In the genomic region with DNA sequence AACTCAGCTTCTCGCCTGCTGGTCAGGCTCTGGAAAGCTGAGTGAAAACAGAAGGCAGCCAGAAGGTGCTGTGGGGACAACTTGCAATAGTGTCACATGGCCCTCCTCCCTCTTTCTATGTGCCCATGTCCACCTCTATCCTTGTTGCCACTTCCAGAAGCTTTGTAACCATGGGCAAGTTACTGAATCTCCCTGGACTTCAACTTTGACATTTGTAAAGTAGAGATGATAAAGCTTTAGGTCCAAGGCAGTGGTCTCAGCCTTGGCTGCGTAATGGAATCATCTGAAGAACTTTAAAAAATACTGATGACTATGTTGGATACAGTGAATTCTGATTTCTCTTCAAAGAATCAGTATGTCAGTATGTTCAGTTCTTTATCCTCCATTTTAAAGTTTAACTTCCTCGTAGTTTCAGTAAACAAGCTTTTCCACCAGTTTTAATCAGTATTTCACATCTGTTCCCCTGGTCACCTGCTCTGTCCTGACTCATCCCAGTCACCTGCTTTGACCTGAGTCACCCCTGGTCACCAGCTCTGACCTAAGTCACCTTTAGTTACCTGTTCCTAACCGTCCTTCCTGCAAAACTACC, we compare ENCODE assay signal across 1 cellular context.
A peak's percentile ranks its signal among the peaks of the same experiment; 100 is the strongest.
TF ChIP-seq lines count a peak whose summit lies in the region.

No MANE protein-coding gene starts in this region.

TF ChIP-seq in K562, 482 proteins besides CTCF, POLR2A, EP300 and RAD21 (continued from another document and continues in another):
- TF ChIP-seq THAP7 (CRISPR knock-in tag; IDR thresholded peaks at IDR 0.05) (no peak), ZNF140 (CRISPR knock-in tag; IDR thresholded peaks at IDR 0.05) (no peak), ZNF23 (CRISPR knock-in tag; IDR thresholded peaks at IDR 0.05) (no peak), TSHZ1 (CRISPR knock-in tag; IDR thresholded peaks at IDR 0.05) (no peak), E2F8 (IDR thresholded peaks at IDR 0.05; ENCODE audit: low read depth, partially characterized antibody) (no peak), ZNF324 (CRISPR knock-in tag; IDR thresholded peaks at IDR 0.05) (no peak), TCF7 (IDR thresholded peaks at IDR 0.05; ENCODE audit: borderline replicate concordance) (no peak), BDP1 (IDR thresholded peaks at IDR 0.05; ENCODE audit: insufficient read depth, insufficient read length) (no peak), FUS (optimal IDR thresholded peaks at IDR 0.05; ENCODE audit: low read depth, low read length) (no peak), CBX5 (IDR thresholded peaks at IDR 0.05; ENCODE audit: borderline replicate concordance, low read depth) (no peak), TBP (optimal IDR thresholded peaks at IDR 0.05; ENCODE audit: low read depth, low read length) (no peak), MTF1 (CRISPR knock-in tag; IDR thresholded peaks at IDR 0.05; ENCODE audit: borderline replicate concordance) (no peak), PBX2 (CRISPR knock-in tag; IDR thresholded peaks at IDR 0.05; ENCODE audit: low read depth) (no peak), PBX2 (tag; conservative IDR thresholded peaks at IDR 0.05; ENCODE audit: low read depth) (no peak), RNF2 (IDR thresholded peaks at IDR 0.05) (no peak), MAFG (tag; conservative IDR thresholded peaks at IDR 0.05) (peak; percentile 45; the same call in 1 of the 2 replicates), ELF1 (tag; IDR thresholded peaks at IDR 0.05) (no peak; the same call in 1 of the 2 replicates), ZNF175 (CRISPR knock-in tag; IDR thresholded peaks at IDR 0.05; ENCODE audit: low read depth) (0 out of 2 replicates have a peak, but pooled peaks have one; percentile 71), ZNF444 (CRISPR knock-in tag; IDR thresholded peaks at IDR 0.05) (no peak), KDM4B (IDR thresholded peaks at IDR 0.05; ENCODE audit: borderline replicate concordance in 2 of 2, low read depth in 1 of 2) (no peak), KDM2B (CRISPR knock-in tag; IDR thresholded peaks at IDR 0.05) (no peak), ERF (CRISPR knock-in tag; IDR thresholded peaks at IDR 0.05) (no peak), CBFA2T3 (IDR thresholded peaks at IDR 0.05) (peak; percentile 53; the same call in 1 of the 2 replicates), SMARCB1 (IDR thresholded peaks at IDR 0.05; ENCODE audit: insufficient read length, low read depth) (no peak), CBX3 (IDR thresholded peaks at IDR 0.05; ENCODE audit: borderline replicate concordance in 1 of 2, low read length in 2 of 2) (no peak), NELFE (IDR thresholded peaks at IDR 0.05; ENCODE audit: insufficient read depth, insufficient read length) (no peak), NUFIP1 (IDR thresholded peaks at IDR 0.05; ENCODE audit: partially characterized antibody) (no peak), SUPT5H (IDR thresholded peaks at IDR 0.05) (no peak), MBD2 (IDR thresholded peaks at IDR 0.05; ENCODE audit: borderline replicate concordance, low read depth) (no peak)
- TF ChIP-seq, protein P1, sequence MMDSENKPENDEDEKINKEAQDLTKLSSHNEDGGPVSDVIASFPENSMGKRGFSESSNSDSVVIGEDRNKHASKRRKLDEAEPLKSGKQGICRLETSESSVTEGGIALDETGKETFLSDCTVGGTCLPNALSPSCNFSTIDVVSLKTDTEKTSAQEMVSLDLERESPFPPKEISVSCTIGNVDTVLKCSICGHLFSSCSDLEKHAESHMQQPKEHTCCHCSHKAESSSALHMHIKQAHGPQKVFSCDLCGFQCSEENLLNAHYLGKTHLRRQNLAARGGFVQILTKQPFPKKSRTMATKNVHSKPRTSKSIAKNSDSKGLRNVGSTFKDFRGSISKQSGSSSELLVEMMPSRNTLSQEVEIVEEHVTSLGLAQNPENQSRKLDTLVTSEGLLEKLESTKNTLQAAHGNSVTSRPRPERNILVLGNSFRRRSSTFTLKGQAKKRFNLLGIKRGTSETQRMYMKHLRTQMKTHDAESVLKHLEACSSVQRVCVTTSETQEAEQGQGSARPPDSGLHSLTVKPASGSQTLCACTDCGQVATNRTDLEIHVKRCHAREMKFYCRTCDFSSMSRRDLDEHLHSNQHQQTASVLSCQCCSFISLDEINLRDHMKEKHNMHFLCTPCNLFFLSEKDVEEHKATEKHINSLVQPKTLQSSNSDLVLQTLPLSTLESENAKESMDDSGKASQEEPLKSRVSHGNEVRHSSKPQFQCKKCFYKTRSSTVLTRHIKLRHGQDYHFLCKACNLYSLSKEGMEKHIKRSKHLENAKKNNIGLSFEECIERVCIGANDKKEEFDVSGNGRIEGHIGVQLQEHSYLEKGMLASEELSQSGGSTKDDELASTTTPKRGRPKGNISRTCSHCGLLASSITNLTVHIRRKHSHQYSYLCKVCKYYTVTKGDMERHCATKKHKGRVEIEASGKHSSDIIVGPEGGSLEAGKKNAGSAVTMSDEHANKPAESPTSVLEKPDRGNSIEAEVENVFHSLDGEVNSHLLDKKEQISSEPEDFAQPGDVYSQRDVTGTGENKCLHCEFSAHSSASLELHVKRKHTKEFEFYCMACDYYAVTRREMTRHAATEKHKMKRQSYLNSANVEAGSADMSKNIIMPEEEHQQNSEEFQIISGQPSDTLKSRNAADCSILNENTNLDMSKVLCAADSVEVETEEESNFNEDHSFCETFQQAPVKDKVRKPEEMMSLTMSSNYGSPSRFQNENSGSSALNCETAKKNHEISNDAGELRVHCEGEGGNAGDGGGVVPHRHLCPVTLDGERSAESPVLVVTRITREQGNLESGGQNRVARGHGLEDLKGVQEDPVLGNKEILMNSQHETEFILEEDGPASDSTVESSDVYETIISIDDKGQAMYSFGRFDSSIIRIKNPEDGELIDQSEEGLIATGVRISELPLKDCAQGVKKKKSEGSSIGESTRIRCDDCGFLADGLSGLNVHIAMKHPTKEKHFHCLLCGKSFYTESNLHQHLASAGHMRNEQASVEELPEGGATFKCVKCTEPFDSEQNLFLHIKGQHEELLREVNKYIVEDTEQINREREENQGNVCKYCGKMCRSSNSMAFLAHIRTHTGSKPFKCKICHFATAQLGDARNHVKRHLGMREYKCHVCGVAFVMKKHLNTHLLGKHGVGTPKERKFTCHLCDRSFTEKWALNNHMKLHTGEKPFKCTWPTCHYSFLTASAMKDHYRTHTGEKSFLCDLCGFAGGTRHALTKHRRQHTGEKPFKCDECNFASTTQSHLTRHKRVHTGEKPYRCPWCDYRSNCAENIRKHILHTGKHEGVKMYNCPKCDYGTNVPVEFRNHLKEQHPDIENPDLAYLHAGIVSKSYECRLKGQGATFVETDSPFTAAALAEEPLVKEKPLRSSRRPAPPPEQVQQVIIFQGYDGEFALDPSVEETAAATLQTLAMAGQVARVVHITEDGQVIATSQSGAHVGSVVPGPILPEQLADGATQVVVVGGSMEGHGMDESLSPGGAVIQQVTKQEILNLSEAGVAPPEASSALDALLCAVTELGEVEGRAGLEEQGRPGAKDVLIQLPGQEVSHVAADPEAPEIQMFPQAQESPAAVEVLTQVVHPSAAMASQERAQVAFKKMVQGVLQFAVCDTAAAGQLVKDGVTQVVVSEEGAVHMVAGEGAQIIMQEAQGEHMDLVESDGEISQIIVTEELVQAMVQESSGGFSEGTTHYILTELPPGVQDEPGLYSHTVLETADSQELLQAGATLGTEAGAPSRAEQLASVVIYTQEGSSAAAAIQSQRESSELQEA (IDR thresholded peaks at IDR 0.05; ENCODE audit: low read depth): no peak
- TF ChIP-seq, protein P2, sequence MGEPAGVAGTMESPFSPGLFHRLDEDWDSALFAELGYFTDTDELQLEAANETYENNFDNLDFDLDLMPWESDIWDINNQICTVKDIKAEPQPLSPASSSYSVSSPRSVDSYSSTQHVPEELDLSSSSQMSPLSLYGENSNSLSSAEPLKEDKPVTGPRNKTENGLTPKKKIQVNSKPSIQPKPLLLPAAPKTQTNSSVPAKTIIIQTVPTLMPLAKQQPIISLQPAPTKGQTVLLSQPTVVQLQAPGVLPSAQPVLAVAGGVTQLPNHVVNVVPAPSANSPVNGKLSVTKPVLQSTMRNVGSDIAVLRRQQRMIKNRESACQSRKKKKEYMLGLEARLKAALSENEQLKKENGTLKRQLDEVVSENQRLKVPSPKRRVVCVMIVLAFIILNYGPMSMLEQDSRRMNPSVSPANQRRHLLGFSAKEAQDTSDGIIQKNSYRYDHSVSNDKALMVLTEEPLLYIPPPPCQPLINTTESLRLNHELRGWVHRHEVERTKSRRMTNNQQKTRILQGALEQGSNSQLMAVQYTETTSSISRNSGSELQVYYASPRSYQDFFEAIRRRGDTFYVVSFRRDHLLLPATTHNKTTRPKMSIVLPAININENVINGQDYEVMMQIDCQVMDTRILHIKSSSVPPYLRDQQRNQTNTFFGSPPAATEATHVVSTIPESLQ (CRISPR knock-in tag; IDR thresholded peaks at IDR 0.05): no peak
